In the genomic region with DNA sequence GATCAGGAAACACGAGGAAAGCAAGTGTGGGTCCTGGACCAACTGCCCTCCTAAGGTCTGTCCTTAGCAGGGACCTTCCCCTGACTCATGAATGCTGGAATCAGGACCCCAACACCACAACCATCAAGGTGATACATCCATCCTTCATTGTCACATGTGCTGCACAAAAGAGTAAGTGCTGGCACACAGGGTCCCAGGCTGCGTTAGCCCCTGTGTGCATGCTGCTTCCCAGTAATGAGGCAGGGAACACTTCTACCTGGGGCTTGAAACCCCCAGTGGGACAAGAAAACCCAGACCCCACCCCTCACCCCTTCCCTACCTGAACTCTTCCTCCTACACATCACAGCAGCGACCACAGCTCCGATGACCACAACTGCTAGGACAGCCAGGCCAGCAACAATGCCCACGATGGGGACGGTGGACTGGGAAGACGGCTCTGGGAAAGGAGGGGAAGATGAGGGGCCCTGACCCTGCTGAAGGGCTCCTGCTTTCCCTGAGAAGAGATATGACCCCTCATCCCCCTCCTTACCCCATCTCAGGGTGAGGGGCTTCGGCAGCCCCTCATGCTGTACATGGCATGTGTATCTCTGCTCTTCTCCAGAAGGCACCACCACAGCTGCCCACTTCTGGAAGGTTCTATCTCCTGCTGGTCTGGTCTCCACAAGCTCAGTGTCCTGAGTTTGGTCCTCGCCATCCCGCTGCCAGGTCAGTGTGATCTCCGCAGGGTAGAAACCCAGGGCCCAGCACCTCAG, we compare ENCODE assay signal across 9 cellular contexts. TPM values are rescaled to one million over a fixed set of nuclear protein-coding genes. Genes with fewer than 3 reads are reported as not detected.
DNase-seq lines count a peak whose midpoint lies in the region; ATAC-seq and TF ChIP-seq lines count a peak whose summit lies in the region.
"Had no signal": no experiment of that assay in that cellular context is flagged by ENCODE, and none has a peak within 500 bp of the region (broad histone marks: within the 10 kb centered on the region; RNA-seq: fewer than 3 reads in every experiment).

No MANE protein-coding gene starts in this region.

- TF ChIP-seq CTCF in GM06990 (IDR thresholded peaks at IDR 0.05; ENCODE audit: insufficient read depth, low read length, poor library complexity, severe bottlenecking) (no peak), OCI-LY7 (conservative IDR thresholded peaks at IDR 0.05; ENCODE audit: low read length) (no peak), psoas muscle (IDR thresholded peaks at IDR 0.05) (no peak)

- H3K9me2 ChIP-seq in OCI-LY7 (ENCODE audit: insufficient read depth, low read length), result no peaks in the 10 kb centered on the region

- no TSS peak for BruUV-seq in OCI-LY7 (replicated peaks; lab: Mats Ljungman, UMichigan)

- no peak overlapping the region for H3K27ac ChIP-seq in OCI-LY7 (ENCODE audit: low read depth, low read length, poor library complexity, severe bottlenecking)
- no peak overlapping the region for H3K27ac ChIP-seq in psoas muscle

- 63 to 68% (median 67%) methylated on average over 11 of the region's 11 CpGs for WGBS in psoas muscle, 3 donors

- H3K4me3 ChIP-seq in GM06990 (replicated peaks; ENCODE audit: low read depth, low read length) (peak overlapping the region; percentile 88), OCI-LY7 (ENCODE audit: low read depth, low read length, poor library complexity, severe bottlenecking) (peak overlapping the region; percentile 95), psoas muscle (peak overlapping the region; percentile 67)

- H3K79me2 ChIP-seq in OCI-LY7 (ENCODE audit: insufficient read depth, low read depth, low read length), result peaks cover 17% of the 10 kb centered on the region

- H3K4me2 ChIP-seq in OCI-LY7 (ENCODE audit: low read length), result peak overlapping the region; percentile 82

- H3K36me3 ChIP-seq in GM06990 (ENCODE audit: control insufficient read depth, insufficient read depth, low read length) (peaks cover 29% of the 10 kb centered on the region), OCI-LY7 (ENCODE audit: insufficient read depth, low read length) (peaks cover 39% of the 10 kb centered on the region), psoas muscle (ENCODE audit: insufficient read depth in 1 of 2, low read depth in 1 of 2) (peaks cover 0 to 3% of the 10 kb centered on the region in 2 donors)

- no peak for ATAC-seq in effector memory CD8-positive, alpha-beta T cell (replicated peaks)
- no peak for ATAC-seq in psoas muscle
- ATAC-seq in GM18519 (IDR thresholded peaks at IDR 0.05; ENCODE audit: low FRiP score, unreplicated experiment), result no peak
- ATAC-seq in HG03432 (IDR thresholded peaks at IDR 0.05; ENCODE audit: unreplicated experiment), result no peak

- H3K9me3 ChIP-seq in OCI-LY7 (ENCODE audit: low read length) (no peaks in the 10 kb centered on the region), psoas muscle (no peaks in the 10 kb centered on the region)

- H3K4me1 ChIP-seq in OCI-LY7 (ENCODE audit: insufficient read depth, low read length, poor library complexity, severe bottlenecking) (peaks cover 74% of the 10 kb centered on the region), psoas muscle (no peaks in the 10 kb centered on the region)

- peak; percentile 23 for DNase-seq in GM06990 (ENCODE audit: extremely low read depth, insufficient read length)
- DNase-seq in OCI-LY7 (ENCODE audit: low spot score), result no peak
- DNase-seq in effector memory CD8-positive, alpha-beta T cell, result peak in 1 of 3 experiments; percentile 31
- DNase-seq in psoas muscle, result no peak
- DNase-seq in nucleus accumbens (lab: John Stamatoyannopoulos, UW), result no peak
- DNase-seq in GDM1 (lab: John Stamatoyannopoulos, UW), result no peak
- DNase-seq: NCI-H526 had no signal

- peak overlapping the region; percentile 100 for H3K27ac Mint-ChIP-seq in effector memory CD8-positive, alpha-beta T cell

- no peak overlapping the region for H2AFZ ChIP-seq in OCI-LY7 (ENCODE audit: low read length)

- CTCF ChIA-PET in OCI-LY7 (lab: Charles Lee; ENCODE audit: unreplicated experiment), result interaction anchor here (0.6 kb wide), 2 partner anchors 690 to 726 kb away, joined by 4 to 5 read pairs; no protein-coding TSS in a partner anchor

- intact Hi-C loops in OCI-LY7 (cut with micrococcal nuclease; ENCODE audit: unreplicated experiment) (no loop called here), psoas muscle (cut with DNase I) (no loop called here)

- no peaks in the 10 kb centered on the region; the same call in 1 of the 2 replicates for H4K20me1 ChIP-seq in OCI-LY7 (ENCODE audit: insufficient read depth, low read length)

- H3K27me3 ChIP-seq in GM06990 (replicated peaks; ENCODE audit: control insufficient read depth, insufficient read depth, low read length) (no peaks in the 10 kb centered on the region), psoas muscle (ENCODE audit: insufficient read depth in 3 of 3, low read length in 2 of 3) (peaks cover 0 to 11% (median 7%) of the 10 kb centered on the region in 3 donors)

- POLR2A ChIA-PET in OCI-LY7 (lab: Charles Lee), result no interaction called here

- H3K9me3 Mint-ChIP-seq in effector memory CD8-positive, alpha-beta T cell, result no peaks in the 10 kb centered on the region

- H3K27me3 Mint-ChIP-seq in effector memory CD8-positive, alpha-beta T cell, result no peaks in the 10 kb centered on the region

- peaks cover 74 to 79% of the 10 kb centered on the region in 2 donors for H3K4me1 Mint-ChIP-seq in effector memory CD8-positive, alpha-beta T cell (ENCODE audit: low read depth in 2 of 2)

- H3K4me3 Mint-ChIP-seq in effector memory CD8-positive, alpha-beta T cell, result peak overlapping the region; percentile 90 to 97

- peaks cover 88% of the 10 kb centered on the region for H3K36me3 Mint-ChIP-seq in effector memory CD8-positive, alpha-beta T cell (ENCODE audit: insufficient read depth)

RNA-seq across cellular contexts. Expression of a gene that starts 2.0 kb away (rescaled TPM):
- 223 and 258 TPM in 2 replicates for total RNA-seq in OCI-LY7 (2014; rRNA removed; shearing (Covaris generic))
- 238 and 309 TPM in 2 replicates for total RNA-seq in OCI-LY7 (2022)
- total RNA-seq in psoas muscle, result 100 to 1,000 TPM; 185 to 402 (median 277) TPM
- 100 to 1,000 TPM; 138 to 237 (median 218) TPM for polyA plus RNA-seq in psoas muscle

RNA-seq across cellular contexts. Expression of a gene that starts 48.4 kb away (rescaled TPM):
- total RNA-seq in OCI-LY7 (2014; rRNA removed; shearing (Covaris generic)), result 11.9 and 15.3 TPM in 2 replicates
- total RNA-seq in OCI-LY7 (2022), result 8.3 and 9.9 TPM in 2 replicates
- total RNA-seq in psoas muscle, result 1 to 10 TPM; 2.7 to 5.7 (median 4.2) TPM
- polyA plus RNA-seq in psoas muscle, result 1 to 10 TPM; 4.1 to 5.7 (median 5.0) TPM
